In the genomic region with DNA sequence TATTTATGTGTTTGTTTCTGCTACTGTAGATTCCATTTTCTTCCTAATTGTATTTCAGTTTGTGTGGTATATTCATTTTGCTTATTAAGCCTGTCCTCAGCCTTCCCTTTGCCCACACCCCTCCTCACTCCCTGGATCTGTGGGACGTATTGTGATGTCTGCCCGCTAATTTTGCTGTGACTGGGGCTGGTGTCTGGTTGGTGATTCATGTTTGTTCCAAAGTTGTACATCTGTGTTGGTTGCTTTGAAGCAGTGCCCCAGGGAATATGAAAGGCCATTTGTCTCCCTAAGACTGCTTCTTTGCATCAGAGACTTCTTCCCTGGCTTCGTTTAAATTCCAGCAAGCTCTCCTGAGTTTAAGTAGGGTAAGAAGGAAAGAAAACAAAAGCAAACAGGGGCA, we compare ENCODE assay signal across 1 cellular context.
TF ChIP-seq lines count a peak whose summit lies in the region.

No MANE protein-coding gene starts in this region.

TF ChIP-seq in IMR-90, 13 proteins besides CTCF, POLR2A, EP300 and RAD21 (continued from another document):
- TF ChIP-seq CHD1 (IDR thresholded peaks at IDR 0.05; ENCODE audit: low read depth, low read length) (no peak), NFE2L2 (IDR thresholded peaks at IDR 0.05; ENCODE audit: low read depth, low read length) (no peak), RCOR1 (IDR thresholded peaks at IDR 0.05; ENCODE audit: insufficient replicate concordance, low read length) (no peak), CEBPB (IDR thresholded peaks at IDR 0.05; ENCODE audit: low read depth, low read length) (no peak), FOS (IDR thresholded peaks at IDR 0.05; ENCODE audit: low read depth, low read length) (no peak), SMC3 (IDR thresholded peaks at IDR 0.05; ENCODE audit: low read depth, low read length) (no peak), BHLHE40 (IDR thresholded peaks at IDR 0.05; ENCODE audit: low read depth, low read length) (no peak), MXI1 (IDR thresholded peaks at IDR 0.05; ENCODE audit: borderline replicate concordance, low read depth, low read length) (no peak), MAZ (IDR thresholded peaks at IDR 0.05; ENCODE audit: borderline replicate concordance, low read depth, low read length) (no peak), ELK1 (IDR thresholded peaks at IDR 0.05; ENCODE audit: borderline replicate concordance, low read depth, low read length) (no peak)
- TF ChIP-seq, protein P1, sequence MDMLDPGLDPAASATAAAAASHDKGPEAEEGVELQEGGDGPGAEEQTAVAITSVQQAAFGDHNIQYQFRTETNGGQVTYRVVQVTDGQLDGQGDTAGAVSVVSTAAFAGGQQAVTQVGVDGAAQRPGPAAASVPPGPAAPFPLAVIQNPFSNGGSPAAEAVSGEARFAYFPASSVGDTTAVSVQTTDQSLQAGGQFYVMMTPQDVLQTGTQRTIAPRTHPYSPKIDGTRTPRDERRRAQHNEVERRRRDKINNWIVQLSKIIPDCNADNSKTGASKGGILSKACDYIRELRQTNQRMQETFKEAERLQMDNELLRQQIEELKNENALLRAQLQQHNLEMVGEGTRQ (IDR thresholded peaks at IDR 0.05; ENCODE audit: low read depth, low read length): no peak
